Comparison of ENCODE assay signal across 26 cellular contexts in the genomic region with DNA sequence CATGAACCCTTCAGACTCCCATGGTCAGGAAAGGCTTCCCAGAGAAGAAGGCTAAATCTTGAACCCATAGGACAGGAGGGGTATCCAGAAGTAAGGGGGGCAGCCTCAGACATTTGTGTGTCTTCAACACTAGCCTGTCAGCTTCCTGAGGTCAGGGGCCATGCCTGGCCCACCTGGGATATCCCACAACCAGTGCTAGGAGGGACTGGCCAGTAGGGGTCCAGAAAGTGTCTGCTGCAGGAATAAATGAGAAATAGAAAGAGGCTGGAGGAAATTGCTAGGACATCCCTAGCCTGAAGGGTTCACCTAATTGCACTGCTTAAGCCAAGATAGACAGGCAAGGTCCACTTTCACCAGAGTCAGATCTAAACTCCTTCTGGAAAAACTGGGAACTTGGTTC.
"Had no signal": no experiment of that assay in that cellular context is flagged by ENCODE, and none has a peak within 500 bp of the region (broad histone marks: within the 10 kb centered on the region; RNA-seq: fewer than 3 reads in every experiment).

No MANE protein-coding gene starts in this region.

- H2AFZ ChIP-seq: parathyroid adenoma had no signal

- H3K4me1 Mint-ChIP-seq: activated naive CD8-positive, alpha-beta T cell treated with anti-CD3 and anti-CD28 coated beads for 36 hours had no signal

- H3K4me3 ChIP-seq: adrenal gland, body of pancreas, coronary artery, heart right ventricle, left ventricle myocardium inferior, lung, psoas muscle, right atrium auricular region, tibial nerve had no signal

- H3K27ac ChIP-seq: adrenal gland, coronary artery, heart right ventricle, left ventricle myocardium inferior, parathyroid adenoma, psoas muscle, right atrium auricular region, tibial nerve had no signal

- H3K9me3 ChIP-seq: adrenal gland, body of pancreas, heart right ventricle, left ventricle myocardium inferior, psoas muscle, right atrium auricular region, tibial nerve had no signal

- H3K4me1 ChIP-seq: adrenal gland, left ventricle myocardium inferior, parathyroid adenoma, psoas muscle, right atrium auricular region, tibial nerve had no signal

- H3K79me2 ChIP-seq: parathyroid adenoma had no signal

- H3K36me3 ChIP-seq: adrenal gland, heart right ventricle, left ventricle myocardium inferior, right atrium auricular region, tibial nerve had no signal

- H3K27me3 ChIP-seq: adrenal gland, body of pancreas, right atrium auricular region, tibial nerve had no signal

- ATAC-seq: effector memory CD8-positive, alpha-beta T cell; esophagus mucosa; heart right ventricle; psoas muscle had no signal

- H3K27ac Mint-ChIP-seq: activated naive CD4-positive, alpha-beta T cell treated with anti-CD3 and anti-CD28 coated beads for 36 hours; activated naive CD8-positive, alpha-beta T cell treated with anti-CD3 and anti-CD28 coated beads for 36 hours had no signal

- H3K9me3 Mint-ChIP-seq: activated naive CD4-positive, alpha-beta T cell treated with anti-CD3 and anti-CD28 coated beads for 36 hours; activated naive CD8-positive, alpha-beta T cell treated with anti-CD3 and anti-CD28 coated beads for 36 hours; effector memory CD8-positive, alpha-beta T cell had no signal

- H3K27me3 Mint-ChIP-seq: activated naive CD8-positive, alpha-beta T cell treated with anti-CD3 and anti-CD28 coated beads for 36 hours had no signal

- H3K36me3 Mint-ChIP-seq: activated naive CD8-positive, alpha-beta T cell treated with anti-CD3 and anti-CD28 coated beads for 36 hours had no signal

- H3K9ac ChIP-seq: parathyroid adenoma had no signal

- FAIRE-seq: endothelial cell of umbilical vein had no signal

- H3K4me3 Mint-ChIP-seq: activated naive CD4-positive, alpha-beta T cell treated with anti-CD3 and anti-CD28 coated beads for 36 hours; activated naive CD8-positive, alpha-beta T cell treated with anti-CD3 and anti-CD28 coated beads for 36 hours; effector memory CD8-positive, alpha-beta T cell had no signal

- DNase-seq: activated CD4-positive, alpha-beta T cell treated with anti-CD3 and anti-CD28 coated beads for 4 hours; activated CD4-positive, alpha-beta T cell treated with anti-CD3 and anti-CD28 coated beads, Interleukin-2, amount 50 U/mL, for 4 hours; activated effector memory CD4-positive, alpha-beta T cell treated with Interleukin-2 at 50 U/mL for 16 hours; activated naive CD4-positive, alpha-beta T cell treated with anti-CD3 and anti-CD28 coated beads for 36 hours; activated naive CD8-positive, alpha-beta T cell treated with anti-CD3 and anti-CD28 coated beads for 36 hours; activated T-cell treated with anti-CD3 and anti-CD28 coated beads for 4 hours; adrenal gland; aorta; body of pancreas; effector memory CD8-positive, alpha-beta T cell; foreskin melanocyte; heart right ventricle; islet precursor cell; left ventricle myocardium inferior; nucleus accumbens; psoas muscle; stimulated activated CD4-positive, alpha-beta T cell treated with anti-CD3 and anti-CD28 coated beads, Interleukin-15, amount 100 ng/mL, for 24 hours; stimulated activated CD4-positive, alpha-beta T cell treated with anti-CD3 and anti-CD28 coated beads, Interleukin-2, amount 100 ng/mL, for 24 hours; stimulated activated naive CD4-positive, alpha-beta T cell treated with Interleukin-2 at 50 U/mL for 16 hours had no signal
